Comparison of ENCODE assay signal across 2 cellular contexts in genomic region chr15:41934843-41935242, GRCh38.
TF ChIP-seq lines count a peak whose summit lies in the region.

No MANE protein-coding gene starts in this region.

TF ChIP-seq in liver, 16 proteins besides CTCF, POLR2A, EP300 and RAD21:
- TF ChIP-seq FOXA2 (IDR thresholded peaks at IDR 0.05) (no peak), HNF4A (conservative IDR thresholded peaks at IDR 0.05) (no peak), NR2F2 (IDR thresholded peaks at IDR 0.05) (peak; percentile 12)

TF ChIP-seq in HepG2, 621 proteins besides CTCF, POLR2A, EP300 and RAD21:
- TF ChIP-seq JDP2 (CRISPR knock-in tag; IDR thresholded peaks at IDR 0.05; ENCODE audit: borderline replicate concordance) (no peak), PHF20 (CRISPR knock-in tag; IDR thresholded peaks at IDR 0.05) (no peak), SAP130 (CRISPR knock-in tag; IDR thresholded peaks at IDR 0.05; ENCODE audit: low read depth) (no peak)
